ENCODE assay signal across 11 cellular contexts in the genomic region with DNA sequence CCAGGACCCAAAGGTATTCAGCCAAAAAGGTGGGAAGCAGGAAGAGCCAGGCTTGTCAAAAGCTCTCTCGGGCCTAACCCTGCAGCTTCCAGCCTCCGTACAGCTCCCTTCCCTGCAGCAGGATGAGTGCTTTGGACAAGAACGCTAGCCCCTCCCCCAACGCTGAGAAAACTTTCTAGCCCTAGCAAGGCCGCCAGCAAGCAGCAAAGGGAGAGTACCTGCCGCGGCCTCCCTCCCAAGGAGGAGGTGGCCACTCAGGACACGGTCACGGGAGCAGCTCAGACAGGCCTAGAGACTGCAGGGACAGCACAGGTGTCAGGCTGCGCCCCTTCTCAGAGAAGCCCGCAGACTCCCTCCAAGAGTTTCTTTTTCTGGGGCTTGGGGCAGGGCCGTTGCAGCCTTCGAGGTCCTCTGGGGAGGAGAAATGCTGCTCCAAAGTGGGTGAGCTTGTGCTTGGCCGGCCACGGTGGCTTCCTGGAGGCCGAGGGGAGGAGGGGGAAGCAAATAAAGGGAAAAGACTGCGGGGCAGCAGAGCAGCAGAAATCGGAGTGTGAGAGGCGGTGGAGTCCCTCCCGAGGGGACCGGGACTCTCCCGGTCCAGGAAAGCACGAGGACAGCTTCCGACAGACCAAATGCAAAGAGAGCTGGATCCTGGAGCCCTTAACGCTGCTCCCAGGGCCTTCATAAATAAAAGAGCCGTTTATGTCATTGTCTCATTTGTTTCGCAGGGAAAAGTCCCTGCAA. TPM values are rescaled to one million over a fixed set of nuclear protein-coding genes. Genes with fewer than 3 reads are reported as not detected.
DNase-seq lines count a peak whose midpoint lies in the region; ATAC-seq and TF ChIP-seq lines count a peak whose summit lies in the region.
"Had no signal": no experiment of that assay in that cellular context is flagged by ENCODE, and none has a peak within 500 bp of the region (broad histone marks: within the 10 kb centered on the region; RNA-seq: fewer than 3 reads in every experiment).

No MANE protein-coding gene starts in this region.

- no peaks in the 10 kb centered on the region for H3K27me3 ChIP-seq in heart right ventricle
- no peaks in the 10 kb centered on the region for H3K27me3 ChIP-seq in esophagus squamous epithelium
- H3K27me3 ChIP-seq in neural cell (ENCODE audit: insufficient read depth, low read depth, low read length) = no peaks in the 10 kb centered on the region
- H3K27me3 ChIP-seq in aorta (ENCODE audit: control insufficient read depth in 1 of 2, insufficient read depth in 2 of 2, low read length in 1 of 2) = no peaks in the 10 kb centered on the region
- H3K27me3 ChIP-seq: SJSA1 had no signal

- TF ChIP-seq CTCF in heart right ventricle (IDR thresholded peaks at IDR 0.05) = no peak
- TF ChIP-seq CTCF in esophagus squamous epithelium (IDR thresholded peaks at IDR 0.05) = no peak
- TF ChIP-seq CTCF in neural cell (IDR thresholded peaks at IDR 0.05; ENCODE audit: poor library complexity, severe bottlenecking) = no peak

- DNase-seq in heart right ventricle (no peak), left cardiac atrium (no peak), esophagus squamous epithelium (lab: John Stamatoyannopoulos, UW) (no peak), aorta (peak; percentile 70 to 80), RPMI8226 (no peak), GM19238 (ENCODE audit: insufficient read length, low spot score) (no peak)
- DNase-seq: effector CD8-positive, alpha-beta T cell; NCI-H2107 had no signal

- TF ChIP-seq EP300 in neural cell (conservative IDR thresholded peaks at IDR 0.05; ENCODE audit: poor library complexity, severe bottlenecking) = no peak

- no peaks in the 10 kb centered on the region for H3K9me2 ChIP-seq in neural cell (ENCODE audit: insufficient read depth, low read length)

- H3K9ac ChIP-seq in neural cell (ENCODE audit: low read length) = peak overlapping the region; percentile 95

- ATAC-seq in heart right ventricle = peak in 3 of 8 donors; percentile 8 to 21 (median 17)
- no peak for ATAC-seq in left cardiac atrium
- no peak for ATAC-seq in aorta (ENCODE audit: low FRiP score)
- ATAC-seq in HG02973 (IDR thresholded peaks at IDR 0.05; ENCODE audit: unreplicated experiment) = no peak

- peak overlapping the region; percentile 9 to 77 (median 65) for H3K27ac ChIP-seq in heart right ventricle
- H3K27ac ChIP-seq in esophagus squamous epithelium = peak overlapping the region; percentile 41 to 82 (median 77)
- peak overlapping the region; percentile 89 for H3K27ac ChIP-seq in neural cell (ENCODE audit: low read length)
- no peak overlapping the region for H3K27ac ChIP-seq in aorta (ENCODE audit: low read depth in 1 of 2, low read length in 2 of 2)
- H3K27ac ChIP-seq: SJSA1 had no signal

- H3K9me3 ChIP-seq in heart right ventricle (no peaks in the 10 kb centered on the region), esophagus squamous epithelium (no peaks in the 10 kb centered on the region), neural cell (ENCODE audit: low read length) (no peaks in the 10 kb centered on the region), aorta (ENCODE audit: control insufficient read depth, low read length) (no peaks in the 10 kb centered on the region)
- H3K9me3 ChIP-seq: SJSA1 had no signal

- peaks cover 0 to 85% (median 40%) of the 10 kb centered on the region in 9 donors for H3K36me3 ChIP-seq in heart right ventricle
- H3K36me3 ChIP-seq in esophagus squamous epithelium = peaks cover 39 to 81% (median 49%) of the 10 kb centered on the region in 3 donors
- no peaks in the 10 kb centered on the region for H3K36me3 ChIP-seq in neural cell (ENCODE audit: insufficient read depth, low read length)
- peaks cover 0 to 5% of the 10 kb centered on the region in 2 donors for H3K36me3 ChIP-seq in aorta (ENCODE audit: control insufficient read depth in 1 of 2, insufficient read depth in 2 of 2, low read length in 1 of 2)

- intact Hi-C loops in heart right ventricle (cut with DNase I) = no loop called here
- intact Hi-C loops in left cardiac atrium (cut with DNase I) = no loop called here
- intact Hi-C loops in esophagus squamous epithelium (cut with DNase I) = no loop called here
- intact Hi-C loops in aorta (cut with DNase I) = loop anchor here in 1 of 2 donors (10.0 kb wide), 1 partner anchor 73 kb away; a partner anchor contains a TSS

- H3F3A ChIP-seq in neural cell (ENCODE audit: insufficient read depth, low read length, poor library complexity, severe bottlenecking) = no peaks in the 10 kb centered on the region

- peak overlapping the region; percentile 65 for H2AFZ ChIP-seq in neural cell (ENCODE audit: low read depth, low read length)

- peak overlapping the region in 5 of 10 donors; percentile 18 to 40 (median 19) for H3K4me3 ChIP-seq in heart right ventricle
- peak overlapping the region in 1 of 4 donors; percentile 19 for H3K4me3 ChIP-seq in esophagus squamous epithelium
- peak overlapping the region; percentile 84 for H3K4me3 ChIP-seq in neural cell (ENCODE audit: low read length)
- no peak overlapping the region for H3K4me3 ChIP-seq in aorta (ENCODE audit: low read length in 2 of 2)
- H3K4me3 ChIP-seq: SJSA1 had no signal

- 46 to 51% methylated on average over 27 of the region's 27 CpGs for WGBS in heart right ventricle, 2 donors
- 56 to 88% methylated on average over 9 to 14 of the region's 27 CpGs for WGBS in esophagus squamous epithelium, 2 donors
- WGBS in aorta, 2 donors = 42 to 47% methylated on average over 27 of the region's 27 CpGs

- TF ChIP-seq POLR2A in esophagus squamous epithelium (IDR thresholded peaks at IDR 0.05) = no peak

- no peak for TF ChIP-seq RAD21 in neural cell (conservative IDR thresholded peaks at IDR 0.05)

- H3K4me1 ChIP-seq in heart right ventricle (peaks cover 2 to 56% (median 26%) of the 10 kb centered on the region in 9 donors), esophagus squamous epithelium (peaks cover 7 to 57% (median 8%) of the 10 kb centered on the region in 3 donors), aorta (ENCODE audit: control insufficient read depth in 1 of 2, insufficient read depth in 2 of 2, low read length in 2 of 2) (no peaks in the 10 kb centered on the region)

- H3K4me2 ChIP-seq in neural cell (ENCODE audit: low read length) = peak overlapping the region; percentile 98

- no peaks in the 10 kb centered on the region for H4K20me1 ChIP-seq in neural cell (ENCODE audit: insufficient read depth)

- peaks cover 34% of the 10 kb centered on the region for H3K79me2 ChIP-seq in neural cell (replicated peaks; ENCODE audit: insufficient read depth, low read length)

TF ChIP-seq in neural cell, 6 proteins besides CTCF, POLR2A, EP300 and RAD21:
- TF ChIP-seq TAF1 (IDR thresholded peaks at IDR 0.05; ENCODE audit: low read depth) (no peak), SMC3 (conservative IDR thresholded peaks at IDR 0.05; ENCODE audit: poor library complexity) (no peak), EZH2 (IDR thresholded peaks at IDR 0.05; ENCODE audit: borderline replicate concordance, insufficient read depth, low read length, poor library complexity, severe bottlenecking) (no peak), POLR2AphosphoS5 (IDR thresholded peaks at IDR 0.05) (no peak), MXI1 (conservative IDR thresholded peaks at IDR 0.05; ENCODE audit: poor library complexity, severe bottlenecking) (no peak)
- TF ChIP-seq, protein P1, sequence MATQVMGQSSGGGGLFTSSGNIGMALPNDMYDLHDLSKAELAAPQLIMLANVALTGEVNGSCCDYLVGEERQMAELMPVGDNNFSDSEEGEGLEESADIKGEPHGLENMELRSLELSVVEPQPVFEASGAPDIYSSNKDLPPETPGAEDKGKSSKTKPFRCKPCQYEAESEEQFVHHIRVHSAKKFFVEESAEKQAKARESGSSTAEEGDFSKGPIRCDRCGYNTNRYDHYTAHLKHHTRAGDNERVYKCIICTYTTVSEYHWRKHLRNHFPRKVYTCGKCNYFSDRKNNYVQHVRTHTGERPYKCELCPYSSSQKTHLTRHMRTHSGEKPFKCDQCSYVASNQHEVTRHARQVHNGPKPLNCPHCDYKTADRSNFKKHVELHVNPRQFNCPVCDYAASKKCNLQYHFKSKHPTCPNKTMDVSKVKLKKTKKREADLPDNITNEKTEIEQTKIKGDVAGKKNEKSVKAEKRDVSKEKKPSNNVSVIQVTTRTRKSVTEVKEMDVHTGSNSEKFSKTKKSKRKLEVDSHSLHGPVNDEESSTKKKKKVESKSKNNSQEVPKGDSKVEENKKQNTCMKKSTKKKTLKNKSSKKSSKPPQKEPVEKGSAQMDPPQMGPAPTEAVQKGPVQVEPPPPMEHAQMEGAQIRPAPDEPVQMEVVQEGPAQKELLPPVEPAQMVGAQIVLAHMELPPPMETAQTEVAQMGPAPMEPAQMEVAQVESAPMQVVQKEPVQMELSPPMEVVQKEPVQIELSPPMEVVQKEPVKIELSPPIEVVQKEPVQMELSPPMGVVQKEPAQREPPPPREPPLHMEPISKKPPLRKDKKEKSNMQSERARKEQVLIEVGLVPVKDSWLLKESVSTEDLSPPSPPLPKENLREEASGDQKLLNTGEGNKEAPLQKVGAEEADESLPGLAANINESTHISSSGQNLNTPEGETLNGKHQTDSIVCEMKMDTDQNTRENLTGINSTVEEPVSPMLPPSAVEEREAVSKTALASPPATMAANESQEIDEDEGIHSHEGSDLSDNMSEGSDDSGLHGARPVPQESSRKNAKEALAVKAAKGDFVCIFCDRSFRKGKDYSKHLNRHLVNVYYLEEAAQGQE (IDR thresholded peaks at IDR 0.05; ENCODE audit: borderline replicate concordance) = no peak

RNA-seq across cellular contexts. Expression of a gene that starts 4.0 kb away (rescaled TPM):
- total RNA-seq in heart right ventricle = 10 to 100 TPM; 13.9 to 30.8 (median 23.6) TPM
- 10 to 100 TPM in 1 of 2 donors, 1 to 10 TPM in 1; 6.6 to 15.7 TPM for polyA plus RNA-seq in heart right ventricle
- total RNA-seq in left cardiac atrium = 10 to 100 TPM; 25.9 to 29.6 TPM
- 10 to 100 TPM in 1 of 4 donors, 1 to 10 TPM in 3; 4.2 to 13.9 (median 7.2) TPM for total RNA-seq in esophagus squamous epithelium
- polyA plus RNA-seq in neural cell = 191 and 205 TPM in 2 replicates
- polyA minus RNA-seq in neural cell = 189 and 190 TPM in 2 replicates
- total RNA-seq in aorta = 10 to 100 TPM; 36.7 to 45.5 TPM
- polyA plus RNA-seq in aorta = 10 to 100 TPM; 22.4 to 35.2 TPM

Comparison
In these comparisons a context has a peak if more than half of its experiments do, and no peak if none do; other contexts are left out.
1. DNase-seq: peak in aorta (2 of 2); none in heart right ventricle (0 of 2), left cardiac atrium (single experiment), esophagus squamous epithelium (single experiment), RPMI8226 (single experiment) and GM19238 (single experiment).
2. H3K27ac ChIP-seq: peak in heart right ventricle (10 of 10), esophagus squamous epithelium (4 of 4) and neural cell (single experiment); none in aorta (0 of 2).